24 cellular contexts compared by ENCODE assay signal in genomic region chr5:113040672-113041071, GRCh38.
"Had no signal": no experiment of that assay in that cellular context is flagged by ENCODE, and none has a peak within 500 bp of the region (broad histone marks: within the 10 kb centered on the region; RNA-seq: fewer than 3 reads in every experiment).

No MANE protein-coding gene starts in this region.

- H3K27me3 ChIP-seq: ascending aorta, body of pancreas, SJSA1 had no signal

- H3K9me3 Mint-ChIP-seq: activated CD8-positive, alpha-beta T cell treated with anti-CD3 and anti-CD28 coated beads for 36 hours; activated naive CD4-positive, alpha-beta T cell treated with anti-CD3 and anti-CD28 coated beads, Interleukin-2, amount 50 U/mL, for 24 hours; activated T-cell treated with anti-CD3 and anti-CD28 coated beads, Interleukin-2, amount 50 U/mL, for 24 hours; activated T-helper 1 cell treated with anti-CD3 and anti-CD28 coated beads, Interleukin-12 subunit alpha, Interleukin-12 subunit beta, Interleukin-2, Interleukin-4 antibody, amounts not matched to agents 30 ng/mL and 10 ng/mL and 1 ng/mL, durations not matched to agents 14 hours and 24 hours and 36 hours; T-helper 2 cell treated with Interferon-gamma antibody and Interleukin-4, amounts not matched to agents 5 μg/mL and 100 μg/mL, for 36 hours had no signal

- H3K36me3 Mint-ChIP-seq: activated naive CD4-positive, alpha-beta T cell treated with anti-CD3 and anti-CD28 coated beads, Interleukin-2, amount 50 U/mL, for 24 hours had no signal

- H3K4me1 ChIP-seq: ascending aorta, body of pancreas had no signal

- H3K27me3 Mint-ChIP-seq: activated CD8-positive, alpha-beta T cell treated with anti-CD3 and anti-CD28 coated beads for 36 hours; activated naive CD4-positive, alpha-beta T cell treated with anti-CD3 and anti-CD28 coated beads, Interleukin-2, amount 50 U/mL, for 24 hours; activated T-cell treated with anti-CD3 and anti-CD28 coated beads, Interleukin-2, amount 50 U/mL, for 24 hours had no signal

- ATAC-seq: activated CD4-positive, CD25-positive, alpha-beta regulatory T cell treated with anti-CD3 and anti-CD28 coated beads, Interleukin-2, amount 50 U/mL, for 24 hours; activated CD8-positive, alpha-beta T cell treated with anti-CD3 and anti-CD28 coated beads for 36 hours; body of pancreas; SK-N-SH treated with all-trans-retinoic acid at 6 μM for 48 hours had no signal

- H3K4me3 Mint-ChIP-seq: activated CD8-positive, alpha-beta T cell treated with anti-CD3 and anti-CD28 coated beads for 36 hours; activated naive CD4-positive, alpha-beta T cell treated with anti-CD3 and anti-CD28 coated beads, Interleukin-2, amount 50 U/mL, for 24 hours; activated T-cell treated with anti-CD3 and anti-CD28 coated beads, Interleukin-2, amount 50 U/mL, for 24 hours; activated T-helper 1 cell treated with anti-CD3 and anti-CD28 coated beads, Interleukin-12 subunit alpha, Interleukin-12 subunit beta, Interleukin-2, Interleukin-4 antibody, amounts not matched to agents 30 ng/mL and 10 ng/mL and 1 ng/mL, durations not matched to agents 14 hours and 24 hours and 36 hours; T-helper 2 cell treated with Interferon-gamma antibody and Interleukin-4, amounts not matched to agents 5 μg/mL and 100 μg/mL, for 36 hours had no signal

- DNase-seq: activated CD4-positive, alpha-beta T cell treated with anti-CD3 and anti-CD28 coated beads for 4 hours; activated CD8-positive, alpha-beta T cell treated with anti-CD3 and anti-CD28 coated beads for 36 hours; activated effector memory CD4-positive, alpha-beta T cell treated with Interleukin-2 at 50 U/mL for 16 hours; activated naive CD4-positive, alpha-beta T cell; activated T-cell treated with anti-CD3 and anti-CD28 coated beads, Interleukin-2, amount 50 U/mL, for 24 hours; body of pancreas; central memory CD4-positive, alpha-beta T cell; NCI-H1048; NCI-H146; NCI-H187 treated with DMSO at 0.1 percent for 48 hours; NCI-H2081 treated with DMSO at 0.1 percent for 48 hours; NCI-H510A; NCI-H526 treated with DMSO at 0.1 percent for 48 hours; SHP77; SW 1271 had no signal

- H3K27ac ChIP-seq: ascending aorta, body of pancreas, SJSA1 had no signal

- H3K4me3 ChIP-seq: ascending aorta, body of pancreas, SJSA1 had no signal

- H3K27ac Mint-ChIP-seq: activated CD8-positive, alpha-beta T cell treated with anti-CD3 and anti-CD28 coated beads for 36 hours; activated naive CD4-positive, alpha-beta T cell treated with anti-CD3 and anti-CD28 coated beads, Interleukin-2, amount 50 U/mL, for 24 hours; activated T-cell treated with anti-CD3 and anti-CD28 coated beads, Interleukin-2, amount 50 U/mL, for 24 hours; activated T-helper 1 cell treated with anti-CD3 and anti-CD28 coated beads, Interleukin-12 subunit alpha, Interleukin-12 subunit beta, Interleukin-2, Interleukin-4 antibody, amounts not matched to agents 30 ng/mL and 10 ng/mL and 1 ng/mL, durations not matched to agents 14 hours and 24 hours and 36 hours; T-helper 2 cell treated with Interferon-gamma antibody and Interleukin-4, amounts not matched to agents 5 μg/mL and 100 μg/mL, for 36 hours had no signal

- FAIRE-seq: bronchial epithelial cell, RCC 7860 had no signal

- H3K9me3 ChIP-seq: ascending aorta, body of pancreas, SJSA1 had no signal
